In the genomic region with DNA sequence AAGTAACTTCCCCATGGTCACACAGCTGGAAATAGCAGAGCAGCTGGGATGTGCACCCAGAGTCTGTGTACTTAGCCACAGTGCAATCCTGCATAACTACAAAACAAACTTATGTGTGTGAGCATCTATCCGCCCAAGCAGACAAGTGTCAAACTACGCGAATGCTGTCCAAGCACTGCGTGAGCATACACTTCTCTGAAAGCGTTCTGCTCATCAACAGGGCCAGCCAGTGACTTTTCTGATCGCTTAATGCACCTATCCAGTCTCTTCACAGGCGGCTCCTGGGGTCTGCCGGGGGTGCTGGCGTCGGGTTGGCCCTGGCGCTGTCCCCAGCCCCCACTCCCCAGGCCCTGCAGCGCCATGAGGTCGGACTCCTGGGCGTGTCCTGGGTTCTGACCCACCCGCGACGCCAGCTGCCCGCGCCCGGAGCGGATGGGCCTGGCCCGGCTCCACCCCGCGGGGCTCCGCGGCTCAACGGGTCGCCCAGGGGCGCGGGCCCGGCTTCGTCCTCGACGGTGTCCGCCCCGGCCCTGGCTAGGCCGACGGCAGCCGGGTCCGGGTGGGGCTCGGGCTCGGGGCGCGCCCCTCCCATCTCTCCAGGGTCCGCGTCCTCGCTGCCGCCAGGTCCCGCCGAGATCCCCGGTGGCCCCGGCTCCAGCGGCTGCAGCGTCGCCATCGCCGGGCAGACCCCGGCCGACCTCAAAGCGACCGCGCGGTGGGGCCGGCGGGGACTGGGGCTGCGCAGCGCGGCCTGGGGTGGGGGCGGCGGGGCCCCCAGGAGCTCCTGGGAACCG, we compare ENCODE assay signal across 7 cellular contexts. TPM values are rescaled to one million over a fixed set of nuclear protein-coding genes. Genes with fewer than 3 reads are reported as not detected.
DNase-seq lines count a peak whose midpoint lies in the region; ATAC-seq and TF ChIP-seq lines count a peak whose summit lies in the region.

No MANE protein-coding gene starts in this region.

- H3K4me3 ChIP-seq in PC-3 (ENCODE audit: low read length): peak overlapping the region; percentile 93
- peak overlapping the region; percentile 81 to 97 for H3K4me3 ChIP-seq in duodenal mucosa (ENCODE audit: low read depth in 1 of 2, low read length in 2 of 2)
- H3K4me3 ChIP-seq in mesendoderm (ENCODE audit: low read length): peak overlapping the region; percentile 81
- H3K4me3 ChIP-seq in upper lobe of left lung: peak overlapping the region; percentile 71 to 97 (median 87)

- H2BK120ac ChIP-seq in mesendoderm (ENCODE audit: low read depth, low read length): no peak overlapping the region

- no peak overlapping the region for H3K23ac ChIP-seq in mesendoderm (ENCODE audit: low read length)

- DNase-seq in GM13977 (ENCODE audit: low spot score): peak; percentile 47
- no peak for DNase-seq in PC-3
- DNase-seq in mesendoderm: peak; percentile 26
- DNase-seq in upper lobe of left lung: peak; percentile 25 to 91
- no peak for DNase-seq in NCI-H1694 (lab: John Stamatoyannopoulos, UW)

- no peaks in the 10 kb centered on the region for H3K27me3 ChIP-seq in PC-3 (ENCODE audit: low read length)
- no peaks in the 10 kb centered on the region for H3K27me3 ChIP-seq in duodenal mucosa (ENCODE audit: control insufficient read depth in 1 of 2, insufficient read depth in 2 of 2, low read length in 2 of 2)
- no peaks in the 10 kb centered on the region for H3K27me3 ChIP-seq in mesendoderm (ENCODE audit: insufficient read depth, low read length, poor library complexity)
- H3K27me3 ChIP-seq in upper lobe of left lung: peaks cover 0 to 4% (median 0%) of the 10 kb centered on the region in 4 donors

- no peaks in the 10 kb centered on the region for H3F3A ChIP-seq in PC-3 (ENCODE audit: low read length, unreplicated experiment)

- H4K5ac ChIP-seq in mesendoderm (ENCODE audit: low read length): no peak overlapping the region

- H3K4ac ChIP-seq in mesendoderm (ENCODE audit: low read depth, low read length): peak overlapping the region; percentile 49

- H3K9me3 ChIP-seq in PC-3 (ENCODE audit: low read length): no peaks in the 10 kb centered on the region
- peaks cover 15 to 18% of the 10 kb centered on the region in 2 donors for H3K9me3 ChIP-seq in duodenal mucosa (ENCODE audit: control insufficient read depth in 1 of 2, low read length in 2 of 2)
- peaks cover 0 to 24% (median 6%) of the 10 kb centered on the region in 4 donors for H3K9me3 ChIP-seq in upper lobe of left lung

- H4K8ac ChIP-seq in mesendoderm (ENCODE audit: low read depth, low read length): no peak overlapping the region

- H3K36me3 ChIP-seq in PC-3 (ENCODE audit: low read depth, low read length): peaks cover 23% of the 10 kb centered on the region
- H3K36me3 ChIP-seq in duodenal mucosa (ENCODE audit: control insufficient read depth in 1 of 2, insufficient read depth in 2 of 2, low read length in 2 of 2): peaks cover 0 to 11% of the 10 kb centered on the region in 2 donors
- H3K36me3 ChIP-seq in mesendoderm (ENCODE audit: control insufficient read depth, insufficient read depth, low read length): no peaks in the 10 kb centered on the region
- H3K36me3 ChIP-seq in upper lobe of left lung: no peaks in the 10 kb centered on the region

- CTCF ChIA-PET in PC-3 (lab: Charles Lee): no interaction called here

- H2AFZ ChIP-seq in PC-3 (ENCODE audit: low read length): peak overlapping the region; percentile 98

- intact Hi-C loops in PC-3 (cut with micrococcal nuclease): loop anchor here (10.0 kb wide), 1 partner anchor 139 kb away; no protein-coding TSS in a partner anchor

- in situ Hi-C loops in GM13977 (cut with MboI; ENCODE audit: low pct_unique_long_range_greater_than_20kb, low sequenced_read_pairs, unreplicated experiment): no loop called here

- H4K20me1 ChIP-seq in PC-3 (ENCODE audit: low read length): no peaks in the 10 kb centered on the region

- H3K27ac ChIP-seq in PC-3 (ENCODE audit: low read length): no peak overlapping the region
- H3K27ac ChIP-seq in duodenal mucosa (ENCODE audit: low read depth, low read length): peak overlapping the region; percentile 79
- H3K27ac ChIP-seq in mesendoderm (ENCODE audit: low read depth, low read length): no peak overlapping the region
- H3K27ac ChIP-seq in upper lobe of left lung: peak overlapping the region; percentile 89 to 98 (median 94)

- BruUV-seq in PC-3 (replicated peaks; lab: Mats Ljungman, UMichigan): no TSS peak

- peak overlapping the region; percentile 77 for H3K18ac ChIP-seq in mesendoderm (ENCODE audit: low read length)

- H3K79me2 ChIP-seq in PC-3 (ENCODE audit: low read length) (peaks cover 37% of the 10 kb centered on the region), mesendoderm (ENCODE audit: control insufficient read depth, insufficient read depth, low read length) (peaks cover 32% of the 10 kb centered on the region)

- no peak overlapping the region for H2BK5ac ChIP-seq in mesendoderm (ENCODE audit: low read length)

- TF ChIP-seq EP300 in upper lobe of left lung (IDR thresholded peaks at IDR 0.05): no peak

- H3K9ac ChIP-seq in PC-3 (ENCODE audit: low read length): peak overlapping the region; percentile 72
- peak overlapping the region; percentile 76 to 96 for H3K9ac ChIP-seq in duodenal mucosa (ENCODE audit: low read depth in 1 of 2, low read length in 2 of 2)
- peak overlapping the region; percentile 87 for H3K9ac ChIP-seq in mesendoderm (ENCODE audit: low read length)

- POLR2A ChIA-PET in PC-3 (lab: Charles Lee; ENCODE audit: unreplicated experiment): no interaction called here

- H3K79me1 ChIP-seq in mesendoderm (ENCODE audit: low read length): peaks cover 8% of the 10 kb centered on the region

- WGBS in mesendoderm (ENCODE audit: extremely low coverage, insufficient coverage, low lambda C conversion rate): no CpG with 5 or more reads among the region's 71 CpGs
- 25 to 36% methylated on average over 15 to 19 of the region's 71 CpGs for WGBS in upper lobe of left lung, 2 donors

- ATAC-seq in PC-3 (peak; percentile 2), upper lobe of left lung (ENCODE audit: low FRiP score in 2 of 2) (peak in 1 of 2 donors; percentile 18), HG02798 (IDR thresholded peaks at IDR 0.05; ENCODE audit: poor library complexity, unreplicated experiment) (no peak)

- H2AK5ac ChIP-seq in mesendoderm (ENCODE audit: low read length): no peak overlapping the region

- no peak for TF ChIP-seq CTCF in GM13977 (IDR thresholded peaks at IDR 0.05; ENCODE audit: extremely low read depth, insufficient read depth, missing control alignments)
- TF ChIP-seq CTCF in PC-3 (conservative IDR thresholded peaks at IDR 0.05; ENCODE audit: low read depth, low read length): no peak
- TF ChIP-seq CTCF in upper lobe of left lung (IDR thresholded peaks at IDR 0.05): no peak

- TF ChIP-seq POLR2A in upper lobe of left lung (IDR thresholded peaks at IDR 0.05): no peak

- no peaks in the 10 kb centered on the region for H3K9me2 ChIP-seq in PC-3 (replicated peaks; ENCODE audit: low read length)

- 0 out of 2 replicates have a peak, but pooled peaks cover 3% of the 10 kb centered on the region for H3K4me1 ChIP-seq in PC-3 (ENCODE audit: insufficient read depth, low read length)
- H3K4me1 ChIP-seq in duodenal mucosa (ENCODE audit: control insufficient read depth in 1 of 2, insufficient read depth in 2 of 2, low read length in 2 of 2): peaks cover 10 to 18% of the 10 kb centered on the region in 2 donors
- H3K4me1 ChIP-seq in mesendoderm (ENCODE audit: control insufficient read depth, low read depth, low read length): peaks cover 2% of the 10 kb centered on the region
- H3K4me1 ChIP-seq in upper lobe of left lung: peaks cover 13 to 21% (median 17%) of the 10 kb centered on the region in 4 donors

- H3K4me2 ChIP-seq in PC-3 (ENCODE audit: low read length) (peak overlapping the region; percentile 99), mesendoderm (ENCODE audit: low read length) (peak overlapping the region; percentile 97)

- H3K56ac ChIP-seq in mesendoderm (ENCODE audit: low read length): peak overlapping the region; percentile 96

- H2BK15ac ChIP-seq in mesendoderm (replicated peaks; ENCODE audit: low read depth): no peak overlapping the region

RNA-seq across cellular contexts. Expression of a gene that starts 1.3 kb away (rescaled TPM):
- total RNA-seq in PC-3 (2014; rRNA removed) (5.4 and 6.5 TPM in 2 replicates), upper lobe of left lung (10 to 100 TPM; 11.8 to 62.9 (median 17.3) TPM)
- 12.6 TPM for polyA plus RNA-seq in mesendoderm (2013, experiment 1 of 2)
- polyA plus RNA-seq in mesendoderm (2013, experiment 2 of 2): 12.7 TPM

RNA-seq across cellular contexts. Expression of a gene that starts 31.0 kb away (rescaled TPM):
- total RNA-seq in PC-3 (2014; rRNA removed) (not detected in 2 replicates), upper lobe of left lung (under 1 TPM in 2 of 6 donors, not detected in 4; 0.13 to 0.15 TPM)
- 11.8 TPM for polyA plus RNA-seq in mesendoderm (2013, experiment 1 of 2)
- polyA plus RNA-seq in mesendoderm (2013, experiment 2 of 2): 11.6 TPM

Comparison
In these comparisons a context has a peak if more than half of its experiments do, and no peak if none do; other contexts are left out.
1. DNase-seq: peak in GM13977 (single experiment), mesendoderm (single experiment) and upper lobe of left lung (2 of 2); none in PC-3 (single experiment) and NCI-H1694 (single experiment).
2. H3K27ac ChIP-seq: peak in duodenal mucosa (single experiment) and upper lobe of left lung (4 of 4); none in PC-3 (single experiment) and mesendoderm (single experiment).
3. Peak in every context shown above with its lines, with median percentiles within 50 percentile points of each other: H3K4me3 ChIP-seq and H3K9ac ChIP-seq.